In genomic region chr18:68085251-68085650, GRCh38 we compare ENCODE assay signal across 1 cellular context.
TF ChIP-seq lines count a peak whose summit lies in the region.

No MANE protein-coding gene starts in this region.

TF ChIP-seq in WTC11, 78 proteins besides CTCF, POLR2A, EP300 and RAD21 (continued from another document):
- no peak for TF ChIP-seq ZNF425 (CRISPR knock-in tag; conservative IDR thresholded peaks at IDR 0.05)
